In the genomic region with DNA sequence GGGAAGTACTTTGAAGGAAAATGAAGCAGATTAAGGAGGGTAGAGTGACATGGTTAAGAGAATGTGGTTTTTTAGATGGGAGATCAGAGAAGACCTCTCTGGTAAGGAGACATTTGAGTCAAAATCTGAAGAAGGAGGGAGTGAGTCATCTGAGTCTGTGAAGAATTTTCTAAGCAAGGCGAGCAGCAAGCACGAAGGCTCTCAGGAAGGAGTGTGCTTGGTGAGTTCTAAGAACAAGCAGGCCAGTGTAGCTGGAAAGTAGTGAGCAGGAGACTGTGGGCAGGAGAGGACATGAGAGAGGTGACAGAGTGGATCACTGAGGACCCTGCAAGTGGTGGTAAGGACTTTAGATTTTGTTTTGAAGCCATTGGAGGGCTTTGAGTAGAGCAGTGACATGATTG, we compare ENCODE assay signal across 8 cellular contexts.
DNase-seq lines count a peak whose midpoint lies in the region; ATAC-seq and TF ChIP-seq lines count a peak whose summit lies in the region.

No MANE protein-coding gene starts in this region.

- 0 out of 2 replicates have a peak overlapping the region, but pooled peaks have one; percentile 35 for H3K9ac ChIP-seq in IMR-90 (ENCODE audit: low read depth, low read length)

- H3K27ac ChIP-seq in IMR-90 (ENCODE audit: insufficient read depth, low read length) (peak overlapping the region; percentile 66; the same call in 1 of the 2 replicates), sigmoid colon (no peak overlapping the region)

- POLR2A ChIA-PET in IMR-90 (lab: Charles Lee; ENCODE audit: unreplicated experiment), result no interaction called here

- H2BK5ac ChIP-seq in IMR-90 (ENCODE audit: low read depth, low read length, poor library complexity, severe bottlenecking), result peak overlapping the region; percentile 73

- in situ Hi-C loops in IMR-90 (cut with MboI; ENCODE audit: low sequenced_read_pairs), result no loop called here

- CTCF ChIA-PET in IMR-90 (lab: Yijun Ruan, JAX), result no interaction called here

- peak; percentile 73 for DNase-seq in IMR-90
- peak; percentile 54 for DNase-seq in astrocyte of the hippocampus (ENCODE audit: low read depth, low spot score)
- peak; percentile 3 for DNase-seq in stimulated activated CD8-positive, alpha-beta memory T cell treated with anti-CD3 and anti-CD28 coated beads, Interleukin-12 subunit alpha, Interleukin-12 subunit beta, amount 100 ng/mL, for 1 hour (ENCODE audit: low read depth)
- DNase-seq in cerebellum (ENCODE audit: low spot score), result no peak
- DNase-seq in sigmoid colon, result no peak
- DNase-seq in NCI-H226, result no peak
- no peak for DNase-seq in COR-L47 (lab: John Stamatoyannopoulos, UW)

- WGBS in IMR-90 (ENCODE audit: extremely low coverage in 2 of 2, insufficient read length in 1 of 2), 2 experiments, result 51% methylated on average over 2 of the region's 2 CpGs; no CpG with 5 or more reads in 1 of the 2 experiments
- 36 to 77% methylated on average over 2 of the region's 2 CpGs for WGBS in sigmoid colon, 2 donors

- H3K4ac ChIP-seq in IMR-90 (ENCODE audit: low read depth, low read length), result peak overlapping the region; percentile 93

- peak overlapping the region; percentile 98 for H2BK120ac ChIP-seq in IMR-90 (ENCODE audit: low read depth, low read length)

- H2AK9ac ChIP-seq in IMR-90 (replicated peaks; ENCODE audit: low read depth, low read length, poor library complexity), result peak overlapping the region; percentile 47

- H3K4me1 ChIP-seq in IMR-90 (ENCODE audit: control insufficient read depth, insufficient read depth, low read length), result peaks cover 22% of the 10 kb centered on the region
- H3K4me1 ChIP-seq in sigmoid colon, result peaks cover 0 to 29% (median 21%) of the 10 kb centered on the region in 4 donors

- H3K56ac ChIP-seq in IMR-90 (ENCODE audit: extremely low read depth, insufficient read depth, low read length), result peak overlapping the region; percentile 61; the same call in 1 of the 2 replicates

- H3K4me2 ChIP-seq in IMR-90 (ENCODE audit: low read depth, low read length), result no peak overlapping the region

- TF ChIP-seq CTCF in IMR-90 (conservative IDR thresholded peaks at IDR 0.05; ENCODE audit: low read depth, low read length) (no peak), sigmoid colon (IDR thresholded peaks at IDR 0.05) (no peak)

- H3K4me3 ChIP-seq in IMR-90 (ENCODE audit: insufficient read depth, low read depth, low read length), result no peak overlapping the region
- H3K4me3 ChIP-seq in sigmoid colon, result no peak overlapping the region

- TF ChIP-seq POLR2A in IMR-90 (IDR thresholded peaks at IDR 0.05; ENCODE audit: low read depth, low read length) (no peak), sigmoid colon (IDR thresholded peaks at IDR 0.05) (no peak)

- H3K9me3 ChIP-seq in IMR-90 (ENCODE audit: control insufficient read depth, insufficient read depth, low read length), result no peaks in the 10 kb centered on the region
- no peaks in the 10 kb centered on the region for H3K9me3 ChIP-seq in sigmoid colon

- H3K23ac ChIP-seq in IMR-90 (ENCODE audit: low read depth, low read length), result peak overlapping the region; percentile 79

- H3K14ac ChIP-seq in IMR-90 (replicated peaks; ENCODE audit: low read depth, low read length), result peak overlapping the region; percentile 92

- no peaks in the 10 kb centered on the region for H4K20me1 ChIP-seq in IMR-90 (ENCODE audit: insufficient read depth, low read length)

- H3K9me1 ChIP-seq in IMR-90 (ENCODE audit: insufficient read depth, low read length), result peaks cover 25% of the 10 kb centered on the region

- H2AK5ac ChIP-seq in IMR-90 (ENCODE audit: low read depth, low read length), result peak overlapping the region; percentile 85

- H4K8ac ChIP-seq in IMR-90 (ENCODE audit: low read depth in 2 of 2, low read length in 2 of 2), result peak overlapping the region; percentile 7 to 91; a peak in 2 of 4 replicates

- BruUV-seq in IMR-90 (replicated peaks; lab: Mats Ljungman, UMichigan), result no TSS peak

- intact Hi-C loops in IMR-90 (cut with micrococcal nuclease) (no loop called here), sigmoid colon (cut with DNase I) (no loop called here)

- TF ChIP-seq RAD21 in IMR-90 (IDR thresholded peaks at IDR 0.05; ENCODE audit: low read length), result no peak

- no peaks in the 10 kb centered on the region for H3K79me1 ChIP-seq in IMR-90 (ENCODE audit: low read depth in 1 of 2, low read length in 2 of 2)

- peak overlapping the region; percentile 47 for H4K5ac ChIP-seq in IMR-90 (ENCODE audit: low read depth, low read length)

- H3K27me3 ChIP-seq in IMR-90 (ENCODE audit: control insufficient read depth, insufficient read depth, low read length) (no peaks in the 10 kb centered on the region), sigmoid colon (no peaks in the 10 kb centered on the region)

- H3K36me3 ChIP-seq in IMR-90 (ENCODE audit: control insufficient read depth, insufficient read depth, low read length) (no peaks in the 10 kb centered on the region), sigmoid colon (no peaks in the 10 kb centered on the region)

- peak overlapping the region; percentile 84 for H2AFZ ChIP-seq in IMR-90 (replicated peaks; ENCODE audit: low read length, poor library complexity)

- dilution Hi-C loops in IMR-90 (cut with HindIII; ENCODE audit: low sequenced_read_pairs, unreplicated experiment), result no loop called here

- H4K91ac ChIP-seq in IMR-90 (ENCODE audit: insufficient read depth, low read depth, low read length), result peak overlapping the region; percentile 90

- H2BK20ac ChIP-seq in IMR-90 (ENCODE audit: low read depth, low read length), result peak overlapping the region; percentile 90

- peak overlapping the region; percentile 95 for H3K18ac ChIP-seq in IMR-90 (ENCODE audit: low read depth, low read length)

- no peak for TF ChIP-seq EP300 in sigmoid colon (IDR thresholded peaks at IDR 0.05)

- peak; percentile 51 for ATAC-seq in GM19043 (IDR thresholded peaks at IDR 0.05; ENCODE audit: low read depth, unreplicated experiment)
- peak; percentile 39 for ATAC-seq in IMR-90 (ENCODE audit: low read depth)

- peak overlapping the region; percentile 98; the same call in 2 of the 3 replicates for H2BK15ac ChIP-seq in IMR-90 (ENCODE audit: low read depth, low read length)

TF ChIP-seq in IMR-90, 13 proteins besides CTCF, POLR2A, EP300 and RAD21:
- TF ChIP-seq BHLHE40 (IDR thresholded peaks at IDR 0.05; ENCODE audit: low read depth, low read length), result no peak
- TF ChIP-seq MAFK (IDR thresholded peaks at IDR 0.05; ENCODE audit: low read depth, low read length), result no peak
- TF ChIP-seq NFE2L2 (IDR thresholded peaks at IDR 0.05; ENCODE audit: low read depth, low read length), result no peak
- no peak for TF ChIP-seq CHD1 (IDR thresholded peaks at IDR 0.05; ENCODE audit: low read depth, low read length)
- no peak for TF ChIP-seq MAZ (IDR thresholded peaks at IDR 0.05; ENCODE audit: borderline replicate concordance, low read depth, low read length)
- TF ChIP-seq RFX5 (IDR thresholded peaks at IDR 0.05; ENCODE audit: low read depth, low read length), result no peak
- TF ChIP-seq, protein P1, sequence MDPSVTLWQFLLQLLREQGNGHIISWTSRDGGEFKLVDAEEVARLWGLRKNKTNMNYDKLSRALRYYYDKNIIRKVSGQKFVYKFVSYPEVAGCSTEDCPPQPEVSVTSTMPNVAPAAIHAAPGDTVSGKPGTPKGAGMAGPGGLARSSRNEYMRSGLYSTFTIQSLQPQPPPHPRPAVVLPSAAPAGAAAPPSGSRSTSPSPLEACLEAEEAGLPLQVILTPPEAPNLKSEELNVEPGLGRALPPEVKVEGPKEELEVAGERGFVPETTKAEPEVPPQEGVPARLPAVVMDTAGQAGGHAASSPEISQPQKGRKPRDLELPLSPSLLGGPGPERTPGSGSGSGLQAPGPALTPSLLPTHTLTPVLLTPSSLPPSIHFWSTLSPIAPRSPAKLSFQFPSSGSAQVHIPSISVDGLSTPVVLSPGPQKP (IDR thresholded peaks at IDR 0.05; ENCODE audit: borderline replicate concordance, low read depth, low read length), result no peak
- TF ChIP-seq MXI1 (IDR thresholded peaks at IDR 0.05; ENCODE audit: borderline replicate concordance, low read depth, low read length), result no peak
- TF ChIP-seq SMC3 (IDR thresholded peaks at IDR 0.05; ENCODE audit: low read depth, low read length), result no peak
- no peak for TF ChIP-seq FOS (IDR thresholded peaks at IDR 0.05; ENCODE audit: low read depth, low read length)
- no peak for TF ChIP-seq USF2 (IDR thresholded peaks at IDR 0.05; ENCODE audit: low read depth, low read length)
- no peak for TF ChIP-seq RCOR1 (IDR thresholded peaks at IDR 0.05; ENCODE audit: insufficient replicate concordance, low read length)

Comparison
In these comparisons a context has a peak if more than half of its experiments do, and no peak if none do; other contexts are left out.
1. DNase-seq: peak in IMR-90 (single experiment), astrocyte of the hippocampus (single experiment) and stimulated activated CD8-positive, alpha-beta memory T cell treated with anti-CD3 and anti-CD28 coated beads, Interleukin-12 subunit alpha, Interleukin-12 subunit beta, amount 100 ng/mL, for 1 hour (single experiment); none in cerebellum (single experiment), sigmoid colon (single experiment), NCI-H226 (single experiment) and COR-L47 (single experiment).